1 cellular context compared by ENCODE assay signal in genomic region chr18:48106498-48106897, GRCh38.
TF ChIP-seq lines count a peak whose summit lies in the region.

No MANE protein-coding gene starts in this region.

TF ChIP-seq in GM23338, 12 proteins besides CTCF, POLR2A, EP300 and RAD21 (continued from another document):
- no peak for TF ChIP-seq ZNF462 (CRISPR knock-in tag; IDR thresholded peaks at IDR 0.05)
